Comparison of ENCODE assay signal across 9 cellular contexts in the genomic region with DNA sequence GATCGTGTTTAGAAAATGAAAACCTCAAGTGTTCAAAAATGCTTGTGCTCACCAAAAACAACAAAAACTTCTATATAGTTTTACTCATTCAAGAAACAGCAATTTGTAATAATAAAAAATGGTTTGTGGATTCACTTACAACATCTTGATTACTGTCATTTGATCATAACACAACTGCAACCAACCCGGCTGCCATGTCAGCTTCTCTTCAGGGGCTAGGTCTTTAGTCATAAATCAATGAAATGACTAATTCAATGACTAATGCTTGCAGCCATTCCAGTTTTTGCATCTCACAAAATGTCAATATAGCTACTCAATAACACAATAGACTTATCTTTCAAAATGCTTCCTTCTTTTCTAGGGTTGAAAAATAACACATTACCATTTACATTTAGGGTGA.
DNase-seq lines count a peak whose midpoint lies in the region; ATAC-seq and TF ChIP-seq lines count a peak whose summit lies in the region.
"Had no signal": no experiment of that assay in that cellular context is flagged by ENCODE, and none has a peak within 500 bp of the region (broad histone marks: within the 10 kb centered on the region; RNA-seq: fewer than 3 reads in every experiment).

No MANE protein-coding gene starts in this region.

- no peak for TF ChIP-seq POLR2A in uterus (IDR thresholded peaks at IDR 0.05)

- BruUV-seq in Panc1 (replicated peaks; lab: Mats Ljungman, UMichigan), result no TSS peak

- intact Hi-C loops in Panc1 (cut with micrococcal nuclease; ENCODE audit: unreplicated experiment), result no loop called here
- intact Hi-C loops in uterus (cut with DNase I; ENCODE audit: low total_unique reads), result no loop called here

- POLR2A ChIA-PET in Panc1 (lab: Charles Lee), result no interaction called here

- H3K36me3 ChIP-seq in Panc1 (ENCODE audit: control insufficient read depth, insufficient read depth, low read length) (peaks cover 2% of the 10 kb centered on the region; the same call in 1 of the 2 replicates), uterus (no peaks in the 10 kb centered on the region)

- in situ Hi-C loops in Panc1 (cut with HindIII; ENCODE audit: low pct_unique_long_range_greater_than_20kb, low sequenced_read_pairs), result no loop called here

- H3K4me3 ChIP-seq in Panc1 (ENCODE audit: low read depth in 2 of 2, low read length in 2 of 2) (no peak overlapping the region), fibroblast of mammary gland (ENCODE audit: control insufficient read depth, low read depth, low read length) (no peak overlapping the region), uterus (no peak overlapping the region)

- H3K27me3 ChIP-seq in Panc1 (ENCODE audit: control insufficient read depth, insufficient read depth, low read length) (no peaks in the 10 kb centered on the region), uterus (no peaks in the 10 kb centered on the region)

- H3K27ac ChIP-seq in Panc1 (ENCODE audit: low read length) (no peak overlapping the region), uterus (no peak overlapping the region)

- H3K9me3 ChIP-seq in Panc1 (ENCODE audit: control insufficient read depth, insufficient read depth, low read depth, low read length), result no peaks in the 10 kb centered on the region
- no peaks in the 10 kb centered on the region for H3K9me3 ChIP-seq in uterus

- H3K4me1 ChIP-seq in Panc1 (ENCODE audit: control insufficient read depth, insufficient read depth, low read length), result peaks cover 17% of the 10 kb centered on the region
- H3K4me1 ChIP-seq in uterus, result no peaks in the 10 kb centered on the region

- DNase-seq in activated CD8-positive, alpha-beta memory T cell treated with anti-CD3 and anti-CD28 coated beads, Interleukin-2, amount 50 U/mL, for 24 hours (ENCODE audit: extremely low read depth), result peak; percentile 17
- no peak for DNase-seq in activated CD8-positive, alpha-beta memory T cell treated with anti-CD3 and anti-CD28 coated beads for 24 hours
- DNase-seq in Panc1 (ENCODE audit: low read depth, low spot score), result peak; percentile 7
- peak; percentile 70 for DNase-seq in fibroblast of mammary gland (ENCODE audit: low read depth)
- peak; percentile 49 for DNase-seq in stimulated activated CD8-positive, alpha-beta memory T cell treated with anti-CD3 and anti-CD28 coated beads, Interleukin-4, amount 100 ng/mL, for 48 hours
- DNase-seq in uterus, result no peak
- no peak for DNase-seq in NCI-H2029 treated with DMSO at 0.1 percent for 48 hours (lab: John Stamatoyannopoulos, UW)
- DNase-seq: amniotic stem cell had no signal

- TF ChIP-seq CTCF in Panc1 (IDR thresholded peaks at IDR 0.05), result no peak
- no peak for TF ChIP-seq CTCF in fibroblast of mammary gland (conservative IDR thresholded peaks at IDR 0.05; ENCODE audit: control insufficient read depth, insufficient read depth, low read depth, low read length)
- TF ChIP-seq CTCF in uterus (IDR thresholded peaks at IDR 0.05), result no peak

- CTCF ChIA-PET in Panc1 (lab: Charles Lee), result no interaction called here

- ATAC-seq in Panc1, result no peak
- no peak for ATAC-seq in HG03469 (IDR thresholded peaks at IDR 0.05; ENCODE audit: unreplicated experiment)

Comparison
In these comparisons a context has a peak if more than half of its experiments do, and no peak if none do; other contexts are left out.
1. DNase-seq: peak in activated CD8-positive, alpha-beta memory T cell treated with anti-CD3 and anti-CD28 coated beads, Interleukin-2, amount 50 U/mL, for 24 hours (single experiment), Panc1 (single experiment), fibroblast of mammary gland (single experiment) and stimulated activated CD8-positive, alpha-beta memory T cell treated with anti-CD3 and anti-CD28 coated beads, Interleukin-4, amount 100 ng/mL, for 48 hours (single experiment); none in activated CD8-positive, alpha-beta memory T cell treated with anti-CD3 and anti-CD28 coated beads for 24 hours (single experiment), uterus (0 of 2) and NCI-H2029 treated with DMSO at 0.1 percent for 48 hours (single experiment).